In the genomic region with DNA sequence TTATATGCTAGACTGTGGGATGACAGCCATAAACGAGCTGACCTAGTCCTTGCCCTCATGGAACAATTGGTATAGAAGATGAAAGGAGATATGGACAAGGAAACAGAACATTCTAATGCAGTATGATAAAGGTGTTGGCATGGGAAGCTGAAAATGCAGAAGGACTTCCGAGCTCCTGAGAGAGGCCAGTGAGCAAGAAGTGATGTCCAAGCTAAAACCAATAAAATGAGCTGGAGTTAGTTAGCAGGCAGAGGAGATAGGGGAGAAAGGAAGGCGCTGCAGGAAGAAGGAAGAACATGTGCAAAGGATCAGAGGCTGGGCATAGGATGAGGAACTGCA, we compare ENCODE assay signal across 33 cellular contexts.
"Had no signal": no experiment of that assay in that cellular context is flagged by ENCODE, and none has a peak within 500 bp of the region (broad histone marks: within the 10 kb centered on the region; RNA-seq: fewer than 3 reads in every experiment).

No MANE protein-coding gene starts in this region.

- H3K4me3 ChIP-seq: adrenal gland, ascending aorta, gastroesophageal sphincter, hepatocyte, psoas muscle, sigmoid colon, smooth muscle cell, thyroid gland, upper lobe of right lung had no signal

- ATAC-seq: effector memory CD8-positive, alpha-beta T cell; gastroesophageal sphincter; naive thymus-derived CD4-positive, alpha-beta T cell; psoas muscle; stimulated activated memory B cell treated with anti-CD40 and anti-IgM and Interleukin-4, amounts not matched to agents 10 μg/mL and 1 μg/mL and 100 μg/mL, for 72 hours; stimulated activated naive CD8-positive, alpha-beta T cell treated with anti-CD3 and anti-CD28 coated beads, Interleukin-15, amount 100 ng/mL, for 72 hours had no signal

- H3K27me3 ChIP-seq: ascending aorta, hepatocyte, thyroid gland had no signal

- H3K36me3 ChIP-seq: adrenal gland, ascending aorta, gastroesophageal sphincter, sigmoid colon, thyroid gland, upper lobe of right lung had no signal

- DNase-seq: activated CD4-positive, alpha-beta T cell treated with anti-CD3 and anti-CD28 coated beads for 4 hours; activated CD4-positive, alpha-beta T cell treated with anti-CD3 and anti-CD28 coated beads, Interleukin-2, amount 50 U/mL, for 4 hours; activated effector memory CD4-positive, alpha-beta T cell treated with anti-CD3 and anti-CD28 coated beads, Interleukin-2, amount 50 U/mL, for 16 hours; activated naive CD4-positive, alpha-beta T cell treated with anti-CD3 and anti-CD28 coated beads for 36 hours; activated naive CD8-positive, alpha-beta T cell treated with anti-CD3 and anti-CD28 coated beads for 36 hours; activated T-cell treated with anti-CD3 and anti-CD28 coated beads for 4 hours; adrenal gland; cortex of kidney; effector memory CD8-positive, alpha-beta T cell; erythroblast; left cardiac atrium; mammary epithelial cell; naive thymus-derived CD4-positive, alpha-beta T cell; psoas muscle; sigmoid colon; stimulated activated CD4-positive, alpha-beta T cell treated with anti-CD3 and anti-CD28 coated beads, Interleukin-1b, Interleukin-23, amount 100 ng/mL, for 48 hours; stimulated activated CD4-positive, alpha-beta T cell treated with anti-CD3 and anti-CD28 coated beads, Interleukin-4, amount 100 ng/mL, for 4 hours; stimulated activated CD8-positive, alpha-beta memory T cell treated with anti-CD3 and anti-CD28 coated beads, Interleukin-4, amount 100 ng/mL, for 48 hours; stimulated activated naive CD8-positive, alpha-beta T cell treated with anti-CD3 and anti-CD28 coated beads, Interleukin-15, amount 100 ng/mL, for 72 hours; substantia nigra; T-helper 9 cell; thyroid gland; upper lobe of right lung had no signal

- H3K4me1 ChIP-seq: ascending aorta, parathyroid adenoma, psoas muscle, thyroid gland, upper lobe of right lung had no signal

- H3K9me3 Mint-ChIP-seq: activated naive CD4-positive, alpha-beta T cell treated with anti-CD3 and anti-CD28 coated beads for 36 hours; activated naive CD8-positive, alpha-beta T cell treated with anti-CD3 and anti-CD28 coated beads for 36 hours; mesothelial cell of epicardium; stimulated activated memory B cell treated with anti-CD40 and anti-IgM and Interleukin-4, amounts not matched to agents 10 μg/mL and 1 μg/mL and 100 μg/mL, for 72 hours; stimulated activated naive CD8-positive, alpha-beta T cell treated with anti-CD3 and anti-CD28 coated beads, Interleukin-15, amount 100 ng/mL, for 72 hours had no signal

- H3K27ac ChIP-seq: adrenal gland, ascending aorta, gastroesophageal sphincter, parathyroid adenoma, psoas muscle, sigmoid colon, thyroid gland, upper lobe of right lung, VCaP had no signal

- H3K27ac Mint-ChIP-seq: activated naive CD4-positive, alpha-beta T cell treated with anti-CD3 and anti-CD28 coated beads for 36 hours; activated naive CD8-positive, alpha-beta T cell treated with anti-CD3 and anti-CD28 coated beads for 36 hours; brain; effector memory CD8-positive, alpha-beta T cell; mesothelial cell of epicardium; naive thymus-derived CD4-positive, alpha-beta T cell; stimulated activated memory B cell treated with anti-CD40 and anti-IgM and Interleukin-4, amounts not matched to agents 10 μg/mL and 1 μg/mL and 100 μg/mL, for 72 hours; stimulated activated naive CD8-positive, alpha-beta T cell treated with anti-CD3 and anti-CD28 coated beads, Interleukin-15, amount 100 ng/mL, for 72 hours had no signal

- H3K36me3 Mint-ChIP-seq: activated naive CD8-positive, alpha-beta T cell treated with anti-CD3 and anti-CD28 coated beads for 36 hours; brain; mesothelial cell of epicardium; naive thymus-derived CD4-positive, alpha-beta T cell; stimulated activated memory B cell treated with anti-CD40 and anti-IgM and Interleukin-4, amounts not matched to agents 10 μg/mL and 1 μg/mL and 100 μg/mL, for 72 hours had no signal

- H3K9me3 ChIP-seq: adrenal gland, ascending aorta, psoas muscle, sigmoid colon, thyroid gland, upper lobe of right lung had no signal

- H3K79me2 ChIP-seq: hepatocyte, parathyroid adenoma had no signal

- H2AFZ ChIP-seq: hepatocyte, parathyroid adenoma had no signal

- H3K9ac ChIP-seq: parathyroid adenoma had no signal

- FAIRE-seq: TTC549 had no signal

- H3K4me3 Mint-ChIP-seq: activated naive CD4-positive, alpha-beta T cell treated with anti-CD3 and anti-CD28 coated beads for 36 hours; activated naive CD8-positive, alpha-beta T cell treated with anti-CD3 and anti-CD28 coated beads for 36 hours; brain; effector memory CD8-positive, alpha-beta T cell; mesothelial cell of epicardium; naive thymus-derived CD4-positive, alpha-beta T cell; stimulated activated memory B cell treated with anti-CD40 and anti-IgM and Interleukin-4, amounts not matched to agents 10 μg/mL and 1 μg/mL and 100 μg/mL, for 72 hours; stimulated activated naive CD8-positive, alpha-beta T cell treated with anti-CD3 and anti-CD28 coated beads, Interleukin-15, amount 100 ng/mL, for 72 hours had no signal
